19 cellular contexts compared by ENCODE assay signal in the genomic region with DNA sequence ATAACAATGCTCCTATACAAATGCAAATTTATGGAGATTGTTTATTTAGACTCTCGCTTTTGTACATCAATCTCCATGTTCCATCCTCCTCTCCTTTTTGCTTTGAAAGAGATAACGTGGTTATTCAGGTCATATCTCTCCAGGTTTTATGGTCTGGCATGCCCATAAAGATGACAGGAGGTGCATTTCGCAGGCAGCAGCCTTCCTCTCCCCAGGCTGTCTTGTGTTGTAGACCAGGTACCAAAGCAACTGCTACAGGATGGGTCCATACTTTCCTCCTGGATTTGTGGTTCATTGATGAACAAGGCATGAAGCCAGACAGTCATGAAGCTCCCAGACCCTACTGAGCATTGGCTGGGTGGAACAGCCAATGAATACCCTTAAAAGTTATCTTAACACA.
"Had no signal": no experiment of that assay in that cellular context is flagged by ENCODE, and none has a peak within 500 bp of the region (broad histone marks: within the 10 kb centered on the region; RNA-seq: fewer than 3 reads in every experiment).

No MANE protein-coding gene starts in this region.

- H3K36me3 ChIP-seq: MG63, SJSA1 had no signal

- H3K4me3 ChIP-seq: MG63, SJSA1, SK-N-MC had no signal

- H3K27ac ChIP-seq: SJSA1, SK-N-MC had no signal

- H3K27me3 ChIP-seq: MG63, SJSA1 had no signal

- H3K9me3 ChIP-seq: MG63, SJSA1 had no signal

- H3K4me1 ChIP-seq: SJSA1 had no signal

- DNase-seq: KBM-7, MG63, NCI-H1092 treated with DMSO at 0.1 percent for 48 hours, NCI-H1436, NCI-H187, NCI-H2029, NCI-H2081 treated with DMSO at 0.1 percent for 48 hours, NCI-H2171, NCI-H226, NCI-H446, NCI-H510A, NCI-H524 treated with DMSO at 0.1 percent for 48 hours, NCI-H69, NCI-H774, Right ventricle myocardium superior, RPMI8226, SIG-M5 had no signal
